8 cellular contexts compared by ENCODE assay signal in genomic region chr11:131748146-131749050, GRCh38.
DNase-seq lines count a peak whose midpoint lies in the region; ATAC-seq, FAIRE-seq and TF ChIP-seq lines count a peak whose summit lies in the region.

No MANE protein-coding gene starts in this region.

- no peak overlapping the region for H2AFZ ChIP-seq in K562 (ENCODE audit: low read depth, low read length)

- H3K4me2 ChIP-seq in K562 (ENCODE audit: insufficient read depth, low read length) = no peak overlapping the region

- POLR2A ChIA-PET in K562 (lab: Yijun Ruan, JAX) = no interaction called here

- H3K9me1 ChIP-seq in K562 (ENCODE audit: control insufficient read depth, insufficient read depth, low read length) = no peaks in the 10 kb centered on the region

- H3K79me2 ChIP-seq in K562 (ENCODE audit: control insufficient read depth, insufficient read depth, low read length) = no peaks in the 10 kb centered on the region

- H3K27me3 ChIP-seq in BE2C = no peaks in the 10 kb centered on the region
- no peaks in the 10 kb centered on the region for H3K27me3 ChIP-seq in K562 (ENCODE audit: control insufficient read depth in 2 of 2, insufficient read depth in 2 of 2, low read length in 2 of 2)
- H3K27me3 ChIP-seq in ovary = no peaks in the 10 kb centered on the region

- H3K9me3 ChIP-seq in BE2C (no peaks in the 10 kb centered on the region; the same call in 1 of the 2 replicates), K562 (replicated peaks; ENCODE audit: control insufficient read depth, insufficient read depth, low read depth, low read length) (no peaks in the 10 kb centered on the region), ovary (no peaks in the 10 kb centered on the region)

- no peaks in the 10 kb centered on the region for H3K4me1 ChIP-seq in BE2C
- H3K4me1 ChIP-seq in K562 (replicated peaks in 1 of 2; ENCODE audit: control insufficient read depth in 2 of 2, insufficient read depth in 2 of 2, low read length in 2 of 2) = no peaks in the 10 kb centered on the region
- H3K4me1 ChIP-seq in ovary (ENCODE audit: insufficient read depth) = no peaks in the 10 kb centered on the region

- intact Hi-C loops in K562 (cut with micrococcal nuclease) = loop anchor here (5.0 kb wide), 2 partner anchors 289 to 1319 kb away; no protein-coding TSS in a partner anchor
- intact Hi-C loops in ovary (cut with DNase I) = no loop called here

- under 1% methylated on average over 15 of the region's 15 CpGs for WGBS in K562 (ENCODE audit: insufficient coverage, low coverage, missing lambda C conversion rate)
- WGBS in ovary, 3 donors = 23 to 28% (median 26%) methylated on average over 15 of the region's 15 CpGs

- peak; percentile 30 for DNase-seq in BE2C
- peak; percentile 56 for DNase-seq in GM13977 (ENCODE audit: low spot score)
- DNase-seq in NCI-H748 (lab: John Stamatoyannopoulos, UW; ENCODE audit: unreplicated experiment) = peak; percentile 72
- peak; percentile 27 to 53 (median 44) for DNase-seq in K562 (ENCODE audit: extremely low read depth in 1 of 4, low spot score in 3 of 4)
- peak; percentile 79 for DNase-seq in iris pigment epithelial cell (ENCODE audit: low read depth)
- peak; percentile 2 for DNase-seq in stimulated activated CD4-positive, alpha-beta T cell treated with anti-CD3 and anti-CD28 coated beads, Interleukin-15, amount 100 ng/mL, for 48 hours (ENCODE audit: low read depth in 2 of 2)
- DNase-seq in ovary = no peak

- peak; percentile 42 to 53 for TF ChIP-seq RAD21 in K562 (CRISPR knock-in tag; conservative IDR thresholded peaks at IDR 0.05 in 1 of 2, IDR thresholded peaks at IDR 0.05 in 1 of 2)

- no peak for FAIRE-seq in K562 (lab: Jason Lieb, UNC)

- H3K36me3 ChIP-seq in BE2C = no peaks in the 10 kb centered on the region
- H3K36me3 ChIP-seq in K562 (ENCODE audit: control insufficient read depth, insufficient read depth, low read length) = no peaks in the 10 kb centered on the region
- H3K36me3 ChIP-seq in ovary = no peaks in the 10 kb centered on the region

- no peak for TF ChIP-seq EP300 in K562 (IDR thresholded peaks at IDR 0.05; ENCODE audit: low read length)
- no peak for TF ChIP-seq EP300 in ovary (IDR thresholded peaks at IDR 0.05)

- TF ChIP-seq CTCF in BE2C (IDR thresholded peaks at IDR 0.05; ENCODE audit: low read depth, low read length) (peak; percentile 59), GM13977 (IDR thresholded peaks at IDR 0.05; ENCODE audit: extremely low read depth, insufficient read depth, missing control alignments) (peak; percentile 88), K562 (IDR thresholded peaks at IDR 0.05 in 2 of 3, conservative IDR thresholded peaks at IDR 0.05 in 1 of 3; ENCODE audit: insufficient read depth in 2 of 3, low read depth in 1 of 3, low read length in 3 of 3) (peak; percentile 23 to 70 (median 57); a peak in 4 of 6 replicates), ovary (IDR thresholded peaks at IDR 0.05) (no peak)

- no peak overlapping the region for H3K4me3 ChIP-seq in BE2C (ENCODE audit: low read depth, low read length)
- H3K4me3 ChIP-seq in K562 = no peak overlapping the region
- no peak overlapping the region for H3K4me3 ChIP-seq in ovary

- no peak overlapping the region for H3K9ac ChIP-seq in K562 (ENCODE audit: insufficient read depth in 1 of 2, low read depth in 2 of 2, low read length in 2 of 2)

- TF ChIP-seq POLR2A in K562 (conservative IDR thresholded peaks at IDR 0.05) (no peak), ovary (IDR thresholded peaks at IDR 0.05) (no peak)

- ATAC-seq in HG03354 (IDR thresholded peaks at IDR 0.05; ENCODE audit: poor library complexity, severe bottlenecking, unreplicated experiment) (peak; percentile 93), K562 (peak; percentile 75)

- CTCF ChIA-PET in K562 (lab: Yijun Ruan, JAX; ENCODE audit: low intra/inter-chr PET ratio) = no interaction called here

- no peaks in the 10 kb centered on the region for H4K20me1 ChIP-seq in K562 (replicated peaks; ENCODE audit: control insufficient read depth, insufficient read depth, low read length)

- in situ Hi-C loops in GM13977 (cut with MboI; ENCODE audit: low pct_unique_long_range_greater_than_20kb, low sequenced_read_pairs, unreplicated experiment) (no loop called here), K562 (cut with MboI) (no loop called here)

- BruUV-seq in K562 (replicated peaks; lab: Mats Ljungman, UMichigan) = no TSS peak

- no peak overlapping the region for H3K27ac ChIP-seq in K562 (ENCODE audit: extremely low read depth, low read depth, low read length)
- no peak overlapping the region for H3K27ac ChIP-seq in ovary

TF ChIP-seq in K562, 482 proteins besides CTCF, POLR2A, EP300 and RAD21:
- TF ChIP-seq GATA2 (CRISPR knock-in tag; IDR thresholded peaks at IDR 0.05) (no peak), SMC3 (conservative IDR thresholded peaks at IDR 0.05; ENCODE audit: insufficient read depth, low read depth, low read length) (0 out of 2 replicates have a peak, but pooled peaks have one; percentile 6)

Comparison
In these comparisons a context has a peak if more than half of its experiments do, and no peak if none do; other contexts are left out.
1. DNase-seq: peak in BE2C (single experiment), GM13977 (single experiment), NCI-H748 (single experiment), K562 (4 of 4), iris pigment epithelial cell (single experiment) and stimulated activated CD4-positive, alpha-beta T cell treated with anti-CD3 and anti-CD28 coated beads, Interleukin-15, amount 100 ng/mL, for 48 hours (2 of 2); none in ovary (0 of 5).
2. CTCF ChIP-seq: peak in BE2C (single experiment), GM13977 (single experiment) and K562 (3 of 3); none in ovary (0 of 3).